In the genomic region with DNA sequence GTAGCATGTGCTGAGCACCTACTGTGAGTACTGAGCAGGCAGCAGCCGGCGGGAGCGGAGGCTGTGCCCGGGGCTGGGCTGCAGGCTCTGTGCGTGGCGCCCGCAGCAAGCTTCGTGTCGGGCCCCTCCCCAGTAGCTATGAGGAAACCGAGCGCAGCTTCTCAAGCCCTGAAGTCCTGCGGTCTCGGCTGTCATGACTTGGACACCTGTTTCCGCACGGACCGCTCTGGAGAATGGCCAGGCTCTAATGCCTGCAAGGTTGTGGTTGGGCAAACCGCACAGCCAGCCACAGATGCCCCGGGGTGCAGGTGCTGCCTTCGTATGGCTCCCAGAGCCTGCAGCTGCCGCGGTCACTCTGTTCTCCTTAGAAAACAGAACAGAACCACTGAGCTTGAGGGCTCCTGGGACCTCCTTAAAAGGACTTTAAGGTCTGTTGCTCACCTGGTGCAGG, we compare ENCODE assay signal across 10 cellular contexts. TPM values are rescaled to one million over a fixed set of nuclear protein-coding genes. Genes with fewer than 3 reads are reported as not detected.
DNase-seq lines count a peak whose midpoint lies in the region; ATAC-seq, FAIRE-seq and TF ChIP-seq lines count a peak whose summit lies in the region.
"Had no signal": no experiment of that assay in that cellular context is flagged by ENCODE, and none has a peak within 500 bp of the region (broad histone marks: within the 10 kb centered on the region; RNA-seq: fewer than 3 reads in every experiment).

No MANE protein-coding gene starts in this region.

- H3K4me1 ChIP-seq in mucosa of descending colon (ENCODE audit: low read depth), result no peaks in the 10 kb centered on the region

- no peaks in the 10 kb centered on the region for H3K9me3 ChIP-seq in mucosa of descending colon

- H3K36me3 ChIP-seq in mucosa of descending colon (ENCODE audit: low read depth), result peaks cover 7% of the 10 kb centered on the region

- intact Hi-C loops in mucosa of descending colon (cut with DNase I, micrococcal nuclease), result no loop called here

- peak; percentile 71 for ATAC-seq in GM18517 (IDR thresholded peaks at IDR 0.05; ENCODE audit: unreplicated experiment)
- peak; percentile 74 for ATAC-seq in HG02678 (IDR thresholded peaks at IDR 0.05; ENCODE audit: unreplicated experiment)
- peak; percentile 15 for ATAC-seq in mucosa of descending colon

- FAIRE-seq in RCC 7860 (lab: Jason Lieb, UNC), result no peak
- FAIRE-seq: H1 had no signal

- no peak overlapping the region for H3K4me3 ChIP-seq in mucosa of descending colon

- no peak for TF ChIP-seq CTCF in mucosa of descending colon (IDR thresholded peaks at IDR 0.05)

- DNase-seq in NCI-H2196 (lab: John Stamatoyannopoulos, UW; ENCODE audit: unreplicated experiment) (peak; percentile 90), mucosa of descending colon (peak; percentile 52 to 77 (median 53)), cortex of kidney (lab: John Stamatoyannopoulos, UW) (no peak), NCI-H2227 treated with DMSO at 0.1 percent for 48 hours (lab: John Stamatoyannopoulos, UW) (no peak), RCC 7860 (ENCODE audit: low spot score) (no peak), SKM-1 (lab: John Stamatoyannopoulos, UW; ENCODE audit: unreplicated experiment) (no peak)
- DNase-seq: stimulated activated CD4-positive, alpha-beta T cell treated with anti-CD3 and anti-CD28 coated beads, Interleukin-1b, Interleukin-23, amount 100 ng/mL, for 48 hours had no signal

RNA-seq across cellular contexts. Expression of a gene that starts 33.7 kb away (rescaled TPM):
- 100 to 1,000 TPM; 247 to 252 (median 247) TPM for total RNA-seq in mucosa of descending colon

Comparison
In these comparisons a context has a peak if more than half of its experiments do, and no peak if none do; other contexts are left out.
1. ATAC-seq: peak in every context shown above with its lines; median percentile 74 in HG02678; 71 in GM18517; 15 in mucosa of descending colon.
2. DNase-seq: peak in NCI-H2196 (single experiment) and mucosa of descending colon (3 of 3); none in cortex of kidney (single experiment), NCI-H2227 treated with DMSO at 0.1 percent for 48 hours (single experiment), RCC 7860 (single experiment) and SKM-1 (single experiment).